ENCODE assay signal across 23 cellular contexts in the genomic region with DNA sequence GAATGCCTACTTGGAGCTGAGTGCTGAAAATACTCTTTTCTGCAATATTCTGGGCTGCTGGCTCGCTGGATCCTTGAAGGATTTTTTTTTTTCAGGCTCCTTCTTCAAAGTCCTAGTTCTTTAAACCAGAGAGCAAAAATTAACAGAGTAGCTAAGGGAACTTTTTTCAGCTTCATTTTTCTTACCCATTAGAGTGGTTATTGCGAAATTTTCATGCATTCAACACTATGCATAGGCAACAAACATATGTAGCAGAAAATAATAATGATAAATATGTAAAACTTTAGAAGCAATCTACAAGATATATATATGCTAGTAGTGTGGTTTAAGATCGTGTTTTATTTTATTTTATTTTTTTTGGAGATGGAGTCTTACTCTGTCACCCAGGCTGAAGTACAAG.
"Had no signal": no experiment of that assay in that cellular context is flagged by ENCODE, and none has a peak within 500 bp of the region (broad histone marks: within the 10 kb centered on the region; RNA-seq: fewer than 3 reads in every experiment).

No MANE protein-coding gene starts in this region.

- H3K4me1 ChIP-seq: left ventricle myocardium inferior, right atrium auricular region, stomach, testis, thyroid gland, transverse colon, upper lobe of left lung, vagina had no signal

- ATAC-seq: mucosa of descending colon; naive thymus-derived CD4-positive, alpha-beta T cell; natural killer cell treated with Interleukin-12 subunit alpha and Interleukin-12 subunit beta and Interleukin-15 and Interleukin-18, amount 100 ng/mL, for 72 hours; sciatic nerve; stimulated activated naive B cell treated with anti-CD40 and anti-IgM and Interleukin-4, amounts not matched to agents 10 μg/mL and 1 μg/mL and 100 μg/mL, for 72 hours; stimulated activated naive CD8-positive, alpha-beta T cell treated with anti-CD3 and anti-CD28 coated beads, Interleukin-15, Interleukin-2, amounts not matched to agents 100 U/mL and 50 U/mL, for 24 hours had no signal

- DNase-seq: islet precursor cell; left ventricle myocardium inferior; mesendoderm; mucosa of descending colon; naive thymus-derived CD4-positive, alpha-beta T cell; ovary; stimulated activated CD4-positive, alpha-beta T cell treated with anti-CD3 and anti-CD28 coated beads, Interleukin-12 subunit alpha, Interleukin-12 subunit beta, amount 100 ng/mL, for 4 hours; stimulated activated CD4-positive, alpha-beta T cell treated with anti-CD3 and anti-CD28 coated beads, Interleukin-15, amount 100 ng/mL, for 24 hours; stimulated activated CD4-positive, alpha-beta T cell treated with anti-CD3 and anti-CD28 coated beads, Interleukin-2, amount 100 ng/mL, for 24 hours; stimulated activated CD4-positive, alpha-beta T cell treated with anti-CD3 and anti-CD28 coated beads, Interleukin-4, amount 100 ng/mL, for 1 hour; stimulated activated naive B cell treated with anti-CD40 and anti-IgM and Interleukin-4, amounts not matched to agents 10 μg/mL and 1 μg/mL and 100 μg/mL, for 72 hours; stimulated activated naive CD8-positive, alpha-beta T cell treated with anti-CD3 and anti-CD28 coated beads, Interleukin-15, Interleukin-2, amounts not matched to agents 100 U/mL and 50 U/mL, for 24 hours; stomach; testis; thyroid gland; transverse colon; upper lobe of left lung had no signal

- H3K27ac ChIP-seq: left ventricle myocardium inferior, ovary, right atrium auricular region, skin epidermis, stomach, testis, thyroid gland, transverse colon, upper lobe of left lung, vagina had no signal

- H3K27me3 ChIP-seq: ovary, right atrium auricular region, testis, thyroid gland, transverse colon, upper lobe of left lung, vagina had no signal

- H3K4me3 ChIP-seq: left ventricle myocardium inferior, lung, mucosa of descending colon, ovary, right atrium auricular region, skin epidermis, stomach, testis, thyroid gland, transverse colon, upper lobe of left lung, vagina had no signal

- H3K9me3 ChIP-seq: left ventricle myocardium inferior, mucosa of descending colon, ovary, right atrium auricular region, stomach, testis, thyroid gland, transverse colon, upper lobe of left lung, vagina had no signal

- H3K36me3 ChIP-seq: left ventricle myocardium inferior, ovary, right atrium auricular region, stomach, thyroid gland, transverse colon, upper lobe of left lung, vagina had no signal
